ENCODE assay signal across 27 cellular contexts in the genomic region with DNA sequence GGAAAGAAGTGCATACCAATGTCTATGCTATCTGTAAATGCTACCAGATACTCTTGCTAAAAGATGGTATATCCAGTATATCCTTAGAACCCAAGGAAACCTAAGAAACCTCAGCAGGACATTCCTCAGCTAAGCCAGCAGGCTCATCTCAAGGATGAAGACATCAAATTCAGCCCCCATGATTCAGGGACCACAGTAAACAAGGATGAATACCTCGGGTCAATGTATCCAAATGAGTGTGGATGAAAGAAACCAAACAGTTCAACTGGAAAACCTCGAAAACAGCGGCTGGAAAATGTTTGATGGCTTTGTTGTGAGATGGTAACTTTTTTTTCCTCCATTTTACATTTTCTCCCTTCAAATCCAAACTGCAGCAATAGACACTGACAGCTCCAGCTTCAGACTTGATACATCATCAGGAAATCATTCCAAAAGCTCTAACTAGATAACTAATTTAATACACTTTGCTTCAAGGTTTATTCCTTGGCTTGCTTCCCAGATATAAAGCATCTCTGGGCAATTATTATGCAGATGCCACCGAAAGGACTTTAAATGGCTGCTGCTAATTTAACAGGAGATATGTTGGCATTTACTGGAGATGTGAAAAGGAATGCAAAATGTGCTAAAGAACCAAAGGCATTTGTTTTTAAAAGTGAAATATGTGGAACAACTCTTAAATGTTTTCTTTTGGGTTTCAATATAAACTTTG.
DNase-seq lines count a peak whose midpoint lies in the region; ATAC-seq, FAIRE-seq and TF ChIP-seq lines count a peak whose summit lies in the region.
"Had no signal": no experiment of that assay in that cellular context is flagged by ENCODE, and none has a peak within 500 bp of the region (broad histone marks: within the 10 kb centered on the region; RNA-seq: fewer than 3 reads in every experiment).

No MANE protein-coding gene starts in this region.

- H3K36me3 Mint-ChIP-seq in activated naive CD8-positive, alpha-beta T cell treated with anti-CD3 and anti-CD28 coated beads, Interleukin-2, amount 50 U/mL, for 24 hours (ENCODE audit: low read depth): peaks cover 2% of the 10 kb centered on the region
- no peaks in the 10 kb centered on the region for H3K36me3 Mint-ChIP-seq in stimulated activated effector memory CD8-positive, alpha-beta T cell treated with anti-CD3 and anti-CD28 coated beads, Interleukin-12 subunit alpha, Interleukin-12 subunit beta, amount 100 ng/mL, for 72 hours
- H3K36me3 Mint-ChIP-seq: activated naive CD8-positive, alpha-beta T cell treated with anti-CD3 and anti-CD28 coated beads, Interleukin-2, amount 10 ng/mL, durations not matched to agents 7 days and 5 days had no signal

- H3K4me3 ChIP-seq in SK-N-MC (peak overlapping the region; percentile 29; the same call in 1 of the 2 replicates), endothelial cell of umbilical vein (replicated peaks in 1 of 3; ENCODE audit: insufficient read depth in 1 of 3, low read depth in 1 of 3, low read length in 3 of 3) (no peak overlapping the region)
- H3K4me3 ChIP-seq: heart left ventricle, psoas muscle, skin epidermis, stomach, thyroid gland had no signal

- CTCF ChIA-PET in endothelial cell of umbilical vein (lab: Charles Lee): interaction anchor here (0.7 to 1.1 kb wide), 9 partner anchors 19 to 197 kb away, joined by 3 to 6 read pairs (median 3); partner anchors contain the start of gene PTPN14

- H3K9me3 Mint-ChIP-seq in activated naive CD8-positive, alpha-beta T cell treated with anti-CD3 and anti-CD28 coated beads, Interleukin-2, amount 50 U/mL, for 24 hours: no peaks in the 10 kb centered on the region
- no peaks in the 10 kb centered on the region for H3K9me3 Mint-ChIP-seq in stimulated activated effector memory CD8-positive, alpha-beta T cell treated with anti-CD3 and anti-CD28 coated beads, Interleukin-12 subunit alpha, Interleukin-12 subunit beta, amount 100 ng/mL, for 72 hours
- H3K9me3 Mint-ChIP-seq: activated CD4-positive, alpha-beta T cell treated with anti-CD3 and anti-CD28 coated beads, Interleukin-2, amount 10 ng/mL, durations not matched to agents 24 days and 14 days; activated naive CD8-positive, alpha-beta T cell treated with anti-CD3 and anti-CD28 coated beads, Interleukin-2, amount 10 ng/mL, durations not matched to agents 7 days and 5 days had no signal

- H3K27me3 Mint-ChIP-seq in activated naive CD8-positive, alpha-beta T cell treated with anti-CD3 and anti-CD28 coated beads, Interleukin-2, amount 50 U/mL, for 24 hours: no peaks in the 10 kb centered on the region
- H3K27me3 Mint-ChIP-seq: activated CD4-positive, alpha-beta T cell treated with anti-CD3 and anti-CD28 coated beads, Interleukin-2, amount 10 ng/mL, durations not matched to agents 24 days and 14 days had no signal

- dilution Hi-C loops in endothelial cell of umbilical vein (cut with MboI; ENCODE audit: extremely low pct_ligation_motif_present, low sequenced_read_pairs): no loop called here

- H3K27ac ChIP-seq in SK-N-MC: peak overlapping the region; percentile 15; the same call in 1 of the 2 replicates
- H3K27ac ChIP-seq in endothelial cell of umbilical vein (ENCODE audit: insufficient read depth, low read depth, low read length): no peak overlapping the region
- H3K27ac ChIP-seq: brain microvascular endothelial cell, heart left ventricle, HL-60, neutrophil, psoas muscle, skin epidermis, stomach, thyroid gland, VCaP had no signal

- H4K20me1 ChIP-seq in endothelial cell of umbilical vein (replicated peaks; ENCODE audit: control insufficient read depth, extremely low read depth, insufficient read depth, low read length): no peaks in the 10 kb centered on the region

- H3K4me2 ChIP-seq in endothelial cell of umbilical vein (ENCODE audit: insufficient read depth, low read length): no peak overlapping the region

- no peaks in the 10 kb centered on the region for H3K27me3 ChIP-seq in endothelial cell of umbilical vein (ENCODE audit: control insufficient read depth in 2 of 2, insufficient read depth in 2 of 2, low read length in 2 of 2)
- H3K27me3 ChIP-seq: brain microvascular endothelial cell, heart left ventricle, neutrophil, stomach, thyroid gland had no signal

- no peak for ATAC-seq in activated naive CD8-positive, alpha-beta T cell treated with anti-CD3 and anti-CD28 coated beads, Interleukin-2, amount 50 U/mL, for 24 hours
- ATAC-seq in stimulated activated effector memory CD8-positive, alpha-beta T cell treated with anti-CD3 and anti-CD28 coated beads, Interleukin-12 subunit alpha, Interleukin-12 subunit beta, amount 100 ng/mL, for 72 hours: no peak
- ATAC-seq: heart left ventricle, left lobe of liver, psoas muscle had no signal

- no peaks in the 10 kb centered on the region for H3K4me1 Mint-ChIP-seq in activated naive CD8-positive, alpha-beta T cell treated with anti-CD3 and anti-CD28 coated beads, Interleukin-2, amount 50 U/mL, for 24 hours
- no peaks in the 10 kb centered on the region for H3K4me1 Mint-ChIP-seq in stimulated activated effector memory CD8-positive, alpha-beta T cell treated with anti-CD3 and anti-CD28 coated beads, Interleukin-12 subunit alpha, Interleukin-12 subunit beta, amount 100 ng/mL, for 72 hours
- H3K4me1 Mint-ChIP-seq: activated naive CD8-positive, alpha-beta T cell treated with anti-CD3 and anti-CD28 coated beads, Interleukin-2, amount 10 ng/mL, durations not matched to agents 7 days and 5 days had no signal

- no peak overlapping the region for H3K4me3 Mint-ChIP-seq in activated naive CD8-positive, alpha-beta T cell treated with anti-CD3 and anti-CD28 coated beads, Interleukin-2, amount 50 U/mL, for 24 hours
- no peak overlapping the region for H3K4me3 Mint-ChIP-seq in stimulated activated effector memory CD8-positive, alpha-beta T cell treated with anti-CD3 and anti-CD28 coated beads, Interleukin-12 subunit alpha, Interleukin-12 subunit beta, amount 100 ng/mL, for 72 hours
- H3K4me3 Mint-ChIP-seq: activated CD4-positive, alpha-beta T cell treated with anti-CD3 and anti-CD28 coated beads, Interleukin-2, amount 10 ng/mL, durations not matched to agents 24 days and 14 days; activated naive CD8-positive, alpha-beta T cell treated with anti-CD3 and anti-CD28 coated beads, Interleukin-2, amount 10 ng/mL, durations not matched to agents 7 days and 5 days had no signal

- no peak for TF ChIP-seq CTCF in endothelial cell of umbilical vein (IDR thresholded peaks at IDR 0.05; ENCODE audit: extremely low read depth in 1 of 2, insufficient read depth in 1 of 2, low read depth in 1 of 2, low read length in 2 of 2)

- no peaks in the 10 kb centered on the region; the same call in 1 of the 2 replicates for H3K36me3 ChIP-seq in SK-N-MC (ENCODE audit: insufficient read depth, low read length)
- peaks cover 13 to 23% of the 10 kb centered on the region in 2 experiments for H3K36me3 ChIP-seq in endothelial cell of umbilical vein (ENCODE audit: control insufficient read depth in 2 of 2, extremely low read depth in 1 of 2, insufficient read depth in 2 of 2, low read length in 2 of 2)
- H3K36me3 ChIP-seq: neutrophil had no signal

- TF ChIP-seq POLR2A in endothelial cell of umbilical vein (IDR thresholded peaks at IDR 0.05; ENCODE audit: low read depth, low read length) (no peak), erythroblast (IDR thresholded peaks at IDR 0.05; ENCODE audit: low read length) (no peak)

- POLR2A ChIA-PET in endothelial cell of umbilical vein (lab: Charles Lee): no interaction called here

- peaks cover 3% of the 10 kb centered on the region for H3K9me1 ChIP-seq in endothelial cell of umbilical vein (replicated peaks; ENCODE audit: control insufficient read depth, extremely low read depth, insufficient read depth, low read length)

- no peak for FAIRE-seq in endothelial cell of umbilical vein (lab: Jason Lieb, UNC)

- no peaks in the 10 kb centered on the region for H3K4me1 ChIP-seq in endothelial cell of umbilical vein (ENCODE audit: control insufficient read depth, extremely low read depth, insufficient read depth, low read length)
- H3K4me1 ChIP-seq: stomach, thyroid gland had no signal

- no peaks in the 10 kb centered on the region for H3K9me3 ChIP-seq in SK-N-MC (ENCODE audit: low read depth, low read length)
- H3K9me3 ChIP-seq in endothelial cell of umbilical vein (replicated peaks; ENCODE audit: control insufficient read depth, insufficient read depth, low read length): no peaks in the 10 kb centered on the region
- H3K9me3 ChIP-seq: heart left ventricle, neutrophil, psoas muscle, stomach, thyroid gland had no signal

- H3K27ac Mint-ChIP-seq in activated naive CD8-positive, alpha-beta T cell treated with anti-CD3 and anti-CD28 coated beads, Interleukin-2, amount 50 U/mL, for 24 hours: no peak overlapping the region
- no peak overlapping the region for H3K27ac Mint-ChIP-seq in stimulated activated effector memory CD8-positive, alpha-beta T cell treated with anti-CD3 and anti-CD28 coated beads, Interleukin-12 subunit alpha, Interleukin-12 subunit beta, amount 100 ng/mL, for 72 hours
- H3K27ac Mint-ChIP-seq: activated CD4-positive, alpha-beta T cell treated with anti-CD3 and anti-CD28 coated beads, Interleukin-2, amount 10 ng/mL, durations not matched to agents 24 days and 14 days; activated naive CD8-positive, alpha-beta T cell treated with anti-CD3 and anti-CD28 coated beads, Interleukin-2, amount 10 ng/mL, durations not matched to agents 7 days and 5 days had no signal

- H3K9ac ChIP-seq in SK-N-MC (ENCODE audit: insufficient read length) (no peak overlapping the region), endothelial cell of umbilical vein (replicated peaks; ENCODE audit: extremely low read depth, insufficient read depth, low read length) (no peak overlapping the region)

- intact Hi-C loops in endothelial cell of umbilical vein (cut with micrococcal nuclease): no loop called here

- H2AFZ ChIP-seq in endothelial cell of umbilical vein (ENCODE audit: low read depth, low read length): no peak overlapping the region

- no peaks in the 10 kb centered on the region for H3K79me2 ChIP-seq in endothelial cell of umbilical vein (ENCODE audit: control insufficient read depth, insufficient read depth, low read length)

- peak; percentile 34 for DNase-seq in LHCN-M2 (ENCODE audit: low read depth)
- no peak for DNase-seq in SK-N-MC (ENCODE audit: low read depth, low spot score)
- DNase-seq in endothelial cell of umbilical vein (ENCODE audit: low read depth, low spot score): no peak
- DNase-seq in non-pigmented ciliary epithelial cell (ENCODE audit: low read depth): peak; percentile 34
- DNase-seq in anterior cingulate cortex (lab: John Stamatoyannopoulos, UW): no peak
- no peak for DNase-seq in erythroblast (lab: John Stamatoyannopoulos, UW)
- no peak for DNase-seq in activated naive CD8-positive, alpha-beta T cell treated with anti-CD3 and anti-CD28 coated beads, Interleukin-2, amount 50 U/mL, for 24 hours
- DNase-seq in stimulated activated effector memory CD8-positive, alpha-beta T cell treated with anti-CD3 and anti-CD28 coated beads, Interleukin-12 subunit alpha, Interleukin-12 subunit beta, amount 100 ng/mL, for 72 hours (ENCODE audit: low spot score in 2 of 2): no peak
- DNase-seq: activated CD4-positive, alpha-beta T cell treated with anti-CD3 and anti-CD28 coated beads, Interleukin-2, amount 10 ng/mL, durations not matched to agents 24 days and 14 days; activated effector memory CD4-positive, alpha-beta T cell treated with anti-CD3 and anti-CD28 coated beads, Interleukin-2, amount 50 U/mL, for 16 hours; activated naive CD8-positive, alpha-beta T cell treated with anti-CD3 and anti-CD28 coated beads, Interleukin-2, amount 10 ng/mL, durations not matched to agents 7 days and 5 days; activated T-cell treated with anti-CD3 and anti-CD28 coated beads, Interleukin-2, amount 50 U/mL, for 1 hour; brain microvascular endothelial cell; EL; heart left ventricle; Kasumi-1; NCI-H1092; NCI-H2029 treated with DMSO at 0.1 percent for 48 hours; NCI-H774; psoas muscle; stomach; thyroid gland had no signal

- TSS peak; percentile 0 for BruUV-seq in endothelial cell of umbilical vein (replicated peaks; lab: Mats Ljungman, UMichigan)

Comparison
In these comparisons a context has a peak if more than half of its experiments do, and no peak if none do; other contexts are left out.
1. DNase-seq: peak in LHCN-M2 (single experiment) and non-pigmented ciliary epithelial cell (single experiment); none in SK-N-MC (single experiment), endothelial cell of umbilical vein (single experiment), anterior cingulate cortex (0 of 58), erythroblast (0 of 2), activated naive CD8-positive, alpha-beta T cell treated with anti-CD3 and anti-CD28 coated beads, Interleukin-2, amount 50 U/mL, for 24 hours (single experiment) and stimulated activated effector memory CD8-positive, alpha-beta T cell treated with anti-CD3 and anti-CD28 coated beads, Interleukin-12 subunit alpha, Interleukin-12 subunit beta, amount 100 ng/mL, for 72 hours (0 of 2).